Comparison of ENCODE assay signal across 9 cellular contexts in the genomic region with DNA sequence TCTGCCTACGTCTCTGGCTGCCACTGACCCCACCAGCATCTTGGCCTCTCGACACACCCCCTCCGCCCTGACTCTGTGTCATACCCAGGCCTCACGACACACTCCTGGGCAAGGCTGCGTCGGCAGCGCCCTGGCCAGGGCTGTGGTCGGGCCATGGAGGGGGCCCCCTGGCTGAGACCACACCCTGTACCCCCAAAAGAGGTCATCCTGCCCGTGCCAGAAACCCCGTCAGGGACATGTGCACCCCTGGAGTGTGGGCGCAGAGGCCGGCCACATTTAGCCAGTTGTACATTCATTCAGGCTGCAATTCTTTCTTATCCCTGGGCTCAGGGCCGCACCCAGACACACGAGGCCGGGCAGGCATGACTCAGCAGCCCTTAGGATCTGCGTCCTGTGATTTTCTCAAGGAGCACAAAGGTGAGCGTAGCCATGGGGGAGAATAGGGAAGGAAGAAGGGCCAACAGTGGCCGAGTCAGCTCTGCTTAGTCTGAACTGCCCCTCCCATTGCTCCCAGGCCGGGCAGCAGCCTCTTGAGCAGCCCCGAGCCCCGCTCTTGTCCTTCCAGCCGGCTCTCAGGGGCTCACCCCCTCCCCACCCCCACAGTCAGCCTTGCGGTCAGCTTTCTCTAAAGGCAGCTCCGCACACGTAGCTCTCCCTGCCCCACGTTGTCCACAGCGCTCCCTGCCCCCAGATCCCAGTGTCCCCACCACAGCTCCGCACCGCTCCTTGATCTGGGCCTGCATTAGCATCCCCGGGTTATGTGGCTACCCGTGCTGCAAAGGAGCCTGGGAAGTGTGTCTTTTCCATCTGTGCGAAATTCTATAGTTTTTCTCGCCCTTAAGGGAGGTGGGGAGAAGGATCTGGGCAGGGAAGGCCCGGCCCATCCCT. TPM values are rescaled to one million over a fixed set of nuclear protein-coding genes. Genes with fewer than 3 reads are reported as not detected.
DNase-seq lines count a peak whose midpoint lies in the region; ATAC-seq, FAIRE-seq and TF ChIP-seq lines count a peak whose summit lies in the region.
"Had no signal": no experiment of that assay in that cellular context is flagged by ENCODE, and none has a peak within 500 bp of the region (broad histone marks: within the 10 kb centered on the region; RNA-seq: fewer than 3 reads in every experiment).

No MANE protein-coding gene starts in this region.

- no peak for TF ChIP-seq RAD21 in GM12878 (IDR thresholded peaks at IDR 0.05; ENCODE audit: insufficient read depth, low read depth, low read length)

- H3K4me2 ChIP-seq in GM12878 (ENCODE audit: control insufficient read depth, insufficient read depth) = no peak overlapping the region

- H3K36me3 Mint-ChIP-seq in type B pancreatic cell = peaks cover 2% of the 10 kb centered on the region

- BruUV-seq in GM12878 (replicated peaks; lab: Mats Ljungman, UMichigan) = no TSS peak

- TF ChIP-seq POLR2A in GM12878 (IDR thresholded peaks at IDR 0.05; ENCODE audit: low read depth, low read length) = 0 out of 2 replicates have a peak, but pooled peaks have one; percentile 27

- H3K79me2 ChIP-seq in GM12878 (ENCODE audit: control insufficient read depth, insufficient read depth, low read length) = no peaks in the 10 kb centered on the region

- no peak overlapping the region for H3K27ac ChIP-seq in GM12878 (ENCODE audit: control insufficient read depth, insufficient read depth)

- SMC1A ChIA-PET in GM12878 (lab: Charles Lee; ENCODE audit: uncharacterized antibody, unreplicated experiment) = no interaction called here

- no peaks in the 10 kb centered on the region for H3K27me3 Mint-ChIP-seq in type B pancreatic cell

- H2AFZ ChIP-seq in GM12878 (ENCODE audit: control insufficient read depth, low read depth, low read length) = no peak overlapping the region

- in situ Hi-C loops in GM12878 (cut with MboI) = no loop called here

- H3K4me1 ChIP-seq in GM12878 (ENCODE audit: control insufficient read depth, insufficient read depth, low read length) = no peaks in the 10 kb centered on the region; the same call in 1 of the 2 replicates

- no peaks in the 10 kb centered on the region for H4K20me1 ChIP-seq in GM12878 (ENCODE audit: control insufficient read depth, insufficient read depth)

- H3K36me3 ChIP-seq in GM12878 (ENCODE audit: control insufficient read depth in 2 of 2, insufficient read depth in 2 of 2, low read length in 1 of 2) = no peaks in the 10 kb centered on the region

- H3K9ac ChIP-seq in GM12878 (ENCODE audit: control insufficient read depth, insufficient read depth, low read length) = no peak overlapping the region

- POLR2A ChIA-PET in GM12878 (lab: Charles Lee) = no interaction called here

- 62% methylated on average over 32 of the region's 34 CpGs for WGBS in GM12878 (ENCODE audit: insufficient coverage, insufficient replicate concordance, low lambda C conversion rate, missing lambda C conversion rate)

- no peak for TF ChIP-seq CTCF in GM12878 (IDR thresholded peaks at IDR 0.05 in 2 of 3, conservative IDR thresholded peaks at IDR 0.05 in 1 of 3; ENCODE audit: control insufficient read depth in 2 of 3, extremely low read depth in 1 of 3, insufficient read depth in 1 of 3, low read depth in 3 of 3, low read length in 3 of 3)
- TF ChIP-seq CTCF in type B pancreatic cell (conservative IDR thresholded peaks at IDR 0.05) = no peak

- no peak for TF ChIP-seq EP300 in GM12878 (IDR thresholded peaks at IDR 0.05; ENCODE audit: borderline replicate concordance in 1 of 2, control insufficient read depth in 1 of 2, low read depth in 2 of 2, low read length in 2 of 2)

- no peak for FAIRE-seq in GM12878 (lab: Jason Lieb, UNC)

- ATAC-seq in GM12878 = no peak
- no peak for ATAC-seq in GM21825 (IDR thresholded peaks at IDR 0.05; ENCODE audit: unreplicated experiment)
- ATAC-seq in HG03196 (IDR thresholded peaks at IDR 0.05; ENCODE audit: unreplicated experiment) = no peak
- no peak for ATAC-seq in HG02759 (IDR thresholded peaks at IDR 0.05; ENCODE audit: unreplicated experiment)

- CTCF ChIA-PET in GM12878 (lab: Yijun Ruan, JAX) = no interaction called here

- intact Hi-C loops in GM12878 (cut with micrococcal nuclease; ENCODE audit: unreplicated experiment) = no loop called here

- peak overlapping the region; percentile 55 for H3K4me3 Mint-ChIP-seq in type B pancreatic cell
- H3K4me3 Mint-ChIP-seq: B cell had no signal

- no peak overlapping the region for H3K4me3 ChIP-seq in GM12878

- H3K9me3 ChIP-seq in GM12878 (replicated peaks; ENCODE audit: control insufficient read depth, insufficient read depth, low read length) = peaks cover 2% of the 10 kb centered on the region; the same call in 1 of the 3 replicates

- no peaks in the 10 kb centered on the region for H3K9me3 Mint-ChIP-seq in type B pancreatic cell

- no peaks in the 10 kb centered on the region for H3K27me3 ChIP-seq in GM12878 (replicated peaks in 1 of 2; ENCODE audit: control insufficient read depth in 2 of 2, insufficient read depth in 2 of 2, low read length in 1 of 2)

- peaks cover 19% of the 10 kb centered on the region for H3K4me1 Mint-ChIP-seq in type B pancreatic cell (ENCODE audit: unreplicated experiment)

- RAD21 ChIA-PET in GM12878 (lab: Charles Lee; ENCODE audit: unreplicated experiment) = no interaction called here

- H3K27ac Mint-ChIP-seq in type B pancreatic cell = peak overlapping the region; percentile 95
- H3K27ac Mint-ChIP-seq: B cell had no signal

- DNase-seq in NOMO-1 (lab: John Stamatoyannopoulos, UW; ENCODE audit: unreplicated experiment in 2 of 2) = peak; percentile 4 to 18
- DNase-seq in NOMO-1 treated with dmso at 0.1 percent for 144 hours (lab: John Stamatoyannopoulos, UW; ENCODE audit: unreplicated experiment) = no peak
- no peak for DNase-seq in GM12878 (ENCODE audit: low read depth, low spot score)
- DNase-seq in kidney glomerular epithelial cell (lab: John Stamatoyannopoulos, UW) = peak; percentile 26
- no peak for DNase-seq in type B pancreatic cell (ENCODE audit: extremely low spot score, unreplicated experiment)

RNA-seq across cellular contexts. Expression of a gene that starts 7.9 kb away (rescaled TPM):
- total RNA-seq in GM12878 (2013; cell fraction: nucleolus; rRNA removed) = 9.7 and 10.0 TPM in 2 replicates
- total RNA-seq in GM12878 (2014; rRNA removed) (18.6 and 25.9 TPM in 2 replicates), GM12878 (2014; rRNA removed; fragmentation: Illumina TruSeq; extraction: Trizol) (20.4 and 20.6 TPM in 2 replicates), GM12878 (2021) (38.3 and 39.5 TPM in 2 replicates), type B pancreatic cell (ENCODE audit: low replicate concordance) (45.4 and 78.2 TPM in 2 replicates)
- 42.8 TPM for polyA plus RNA-seq in GM12878 (2011; ENCODE audit: low read depth)
- polyA plus RNA-seq in GM12878 (2011; rRNA removed) (43.3 and 45.6 TPM in 2 replicates), GM12878 (2014; fragmentation: Illumina TruSeq; extraction: Trizol) (30.1 and 53.5 TPM in 2 replicates), GM12878 (2014; fragmentation: Nextera tagmentation; extraction: Ambion mirVana) (10 to 100 TPM; 12.5 to 20.2 TPM), GM12878 (2014; rRNA removed) (51.8 and 68.2 TPM in 2 replicates), GM12878 (2016; fragmentation: Nextera tagmentation; extraction: Ambion mirVana) (10 to 100 TPM; 82.3 to 82.7 TPM)
- polyA plus RNA-seq in GM12878 (2011; cell fraction: cytosol; rRNA removed) = 75.9 and 87.5 TPM in 2 replicates
- 33.9 and 42.2 TPM in 2 replicates for polyA plus RNA-seq in GM12878 (2011; cell fraction: nucleus; rRNA removed)
- 56.7 and 57.9 TPM in 2 replicates for polyA plus RNA-seq in GM12878 (2012)
- 31.5 and 36.7 TPM in 2 replicates for polyA minus RNA-seq in GM12878 (2011; rRNA and poly(A)+ RNA removed)
- 7.4 and 11.2 TPM in 2 replicates for polyA minus RNA-seq in GM12878 (2011; cell fraction: cytosol; rRNA and poly(A)+ RNA removed)
- polyA minus RNA-seq in GM12878 (2011; cell fraction: nucleus; rRNA and poly(A)+ RNA removed) = 9.4 and 9.8 TPM in 2 replicates

RNA-seq across cellular contexts. Expression of a gene that starts 21.2 kb away (rescaled TPM):
- total RNA-seq in GM12878 (2013; cell fraction: nucleolus; rRNA removed) = 118 and 141 TPM in 2 replicates
- 32.5 and 40.9 TPM in 2 replicates for total RNA-seq in GM12878 (2014; rRNA removed)
- 22.3 and 23.8 TPM in 2 replicates for total RNA-seq in GM12878 (2014; rRNA removed; fragmentation: Illumina TruSeq; extraction: Trizol)
- total RNA-seq in GM12878 (2021) = 58.7 and 65.3 TPM in 2 replicates
- polyA plus RNA-seq in GM12878 (2011; ENCODE audit: low read depth) = 12.8 TPM
- polyA plus RNA-seq in GM12878 (2011; rRNA removed) = 21.8 and 26.0 TPM in 2 replicates
- 24.5 and 28.0 TPM in 2 replicates for polyA plus RNA-seq in GM12878 (2011; cell fraction: cytosol; rRNA removed)
- 94.1 and 106 TPM in 2 replicates for polyA plus RNA-seq in GM12878 (2011; cell fraction: nucleus; rRNA removed)
- 24.5 and 28.7 TPM in 2 replicates for polyA plus RNA-seq in GM12878 (2012)
- 27.4 and 48.9 TPM in 2 replicates for polyA plus RNA-seq in GM12878 (2014; fragmentation: Illumina TruSeq; extraction: Trizol)
- polyA plus RNA-seq in GM12878 (2014; fragmentation: Nextera tagmentation; extraction: Ambion mirVana) = 1 to 10 TPM in 1 of 2 experiments, under 1 TPM in 1; 0.34 to 4.3 TPM
- 29.3 and 33.8 TPM in 2 replicates for polyA plus RNA-seq in GM12878 (2014; rRNA removed)
- 10 to 100 TPM; 56.1 to 70.8 TPM for polyA plus RNA-seq in GM12878 (2016; fragmentation: Nextera tagmentation; extraction: Ambion mirVana)
- polyA minus RNA-seq in GM12878 (2011; rRNA and poly(A)+ RNA removed) = 18.4 and 26.8 TPM in 2 replicates
- 8.8 and 11.2 TPM in 2 replicates for polyA minus RNA-seq in GM12878 (2011; cell fraction: cytosol; rRNA and poly(A)+ RNA removed)
- 38.6 and 59.0 TPM in 2 replicates for polyA minus RNA-seq in GM12878 (2011; cell fraction: nucleus; rRNA and poly(A)+ RNA removed)
- total RNA-seq in type B pancreatic cell (ENCODE audit: low replicate concordance) = 29.5 and 43.6 TPM in 2 replicates

RNA-seq across cellular contexts. Expression of a gene that starts 49.3 kb away (rescaled TPM):
- 96.3 and 106 TPM in 2 replicates for total RNA-seq in GM12878 (2013; cell fraction: nucleolus; rRNA removed)
- 45.0 and 59.7 TPM in 2 replicates for total RNA-seq in GM12878 (2014; rRNA removed)
- 41.3 and 45.8 TPM in 2 replicates for total RNA-seq in GM12878 (2014; rRNA removed; fragmentation: Illumina TruSeq; extraction: Trizol)
- 107 and 111 TPM in 2 replicates for total RNA-seq in GM12878 (2021)
- 45.1 TPM for polyA plus RNA-seq in GM12878 (2011; ENCODE audit: low read depth)
- polyA plus RNA-seq in GM12878 (2011; rRNA removed) = 103 and 141 TPM in 2 replicates
- 143 and 158 TPM in 2 replicates for polyA plus RNA-seq in GM12878 (2011; cell fraction: cytosol; rRNA removed)
- 133 and 137 TPM in 2 replicates for polyA plus RNA-seq in GM12878 (2011; cell fraction: nucleus; rRNA removed)
- polyA plus RNA-seq in GM12878 (2012) = 65.0 and 92.7 TPM in 2 replicates
- 24.3 and 53.1 TPM in 2 replicates for polyA plus RNA-seq in GM12878 (2014; fragmentation: Illumina TruSeq; extraction: Trizol)
- 10 to 100 TPM in 1 of 2 experiments, 1 to 10 TPM in 1; 3.7 to 11.4 TPM for polyA plus RNA-seq in GM12878 (2014; fragmentation: Nextera tagmentation; extraction: Ambion mirVana)
- polyA plus RNA-seq in GM12878 (2014; rRNA removed) = 66.9 and 83.4 TPM in 2 replicates
- 10 to 100 TPM; 82.1 to 96.8 TPM for polyA plus RNA-seq in GM12878 (2016; fragmentation: Nextera tagmentation; extraction: Ambion mirVana)
- polyA minus RNA-seq in GM12878 (2011; rRNA and poly(A)+ RNA removed) = 159 and 187 TPM in 2 replicates
- 38.8 and 43.0 TPM in 2 replicates for polyA minus RNA-seq in GM12878 (2011; cell fraction: cytosol; rRNA and poly(A)+ RNA removed)
- 19.3 and 36.7 TPM in 2 replicates for polyA minus RNA-seq in GM12878 (2011; cell fraction: nucleus; rRNA and poly(A)+ RNA removed)
- 94.4 and 160 TPM in 2 replicates for total RNA-seq in type B pancreatic cell (ENCODE audit: low replicate concordance)

Comparison
In these comparisons a context has a peak if more than half of its experiments do, and no peak if none do; other contexts are left out.
1. DNase-seq: peak in NOMO-1 (2 of 2) and kidney glomerular epithelial cell (single experiment); none in NOMO-1 treated with dmso at 0.1 percent for 144 hours (single experiment), GM12878 (single experiment) and type B pancreatic cell (single experiment).